Comparison of ENCODE assay signal across 16 cellular contexts in the genomic region with DNA sequence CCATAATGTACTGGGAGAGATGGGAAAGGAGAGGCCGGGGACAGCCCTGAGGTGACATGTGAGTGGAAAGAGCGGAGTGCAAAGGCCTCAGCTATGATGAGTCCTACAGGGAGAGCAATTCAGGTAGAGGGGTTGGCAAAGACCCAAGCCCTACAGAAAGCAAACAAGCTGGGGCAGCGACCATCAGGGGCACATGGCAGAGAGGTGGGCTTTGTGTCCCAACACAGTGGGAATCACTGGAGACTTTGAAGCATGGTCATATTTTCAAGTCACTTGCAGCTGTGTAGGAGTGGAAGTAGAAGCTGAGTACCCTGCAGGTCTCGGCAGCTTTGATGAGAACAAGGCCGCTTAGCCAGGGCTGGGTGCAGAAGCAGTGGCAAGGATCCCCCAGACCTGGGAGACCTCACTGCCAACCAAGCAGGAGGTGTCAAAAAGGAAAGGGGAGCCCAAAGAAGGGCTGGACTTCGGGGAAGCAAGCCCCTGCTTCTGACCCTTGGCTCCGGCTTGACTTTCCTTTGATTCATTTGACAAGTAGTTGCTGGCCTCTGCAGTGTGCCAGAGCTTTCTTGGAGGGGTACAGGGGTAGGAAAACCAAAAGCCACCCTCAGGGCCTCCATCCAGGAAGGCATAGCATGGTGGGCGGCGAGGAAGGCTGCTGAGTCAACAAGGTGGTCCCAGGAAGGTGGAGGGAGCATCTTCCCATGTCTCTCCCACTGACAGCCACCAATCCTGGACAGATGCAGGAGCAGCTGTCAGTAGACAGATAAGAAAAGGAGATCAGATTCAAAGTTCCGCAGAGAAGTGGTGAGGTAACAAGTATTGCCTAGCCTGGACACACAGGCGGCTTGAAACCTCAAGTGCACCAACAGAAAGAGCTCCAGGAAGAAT. TPM values are rescaled to one million over a fixed set of nuclear protein-coding genes. Genes with fewer than 3 reads are reported as not detected.
DNase-seq lines count a peak whose midpoint lies in the region; ATAC-seq and TF ChIP-seq lines count a peak whose summit lies in the region.
"Had no signal": no experiment of that assay in that cellular context is flagged by ENCODE, and none has a peak within 500 bp of the region (broad histone marks: within the 10 kb centered on the region; RNA-seq: fewer than 3 reads in every experiment).

No MANE protein-coding gene starts in this region.

- no peak overlapping the region for H2AFZ ChIP-seq in HCT116 (ENCODE audit: low read depth, low read length, poor library complexity, severe bottlenecking)
- H2AFZ ChIP-seq: GM23338 had no signal

- no peaks in the 10 kb centered on the region for H3K9me3 Mint-ChIP-seq in brain
- no peaks in the 10 kb centered on the region for H3K9me3 Mint-ChIP-seq in nephron progenitor cell
- H3K9me3 Mint-ChIP-seq: GM23338 had no signal

- RAD21 ChIA-PET in HCT116 (lab: Charles Lee; ENCODE audit: low non-redundant PET in 1 of 2, low total read pairs in 2 of 2, uncharacterized antibody in 2 of 2, unreplicated experiment in 2 of 2) = no interaction called here

- peaks cover 9 to 24% of the 10 kb centered on the region in 2 experiments for H3K4me1 ChIP-seq in HCT116 (ENCODE audit: control insufficient read depth in 1 of 2, insufficient read depth in 2 of 2, low read length in 2 of 2)
- peaks cover 78% of the 10 kb centered on the region for H3K4me1 ChIP-seq in psoas muscle
- H3K4me1 ChIP-seq in esophagus muscularis mucosa = peaks cover 34 to 70% (median 42%) of the 10 kb centered on the region in 4 donors

- ATAC-seq in HCT116 (peak; percentile 9; the same call in 1 of the 2 replicates), psoas muscle (no peak), GM19035 (IDR thresholded peaks at IDR 0.05; ENCODE audit: unreplicated experiment) (no peak)
- ATAC-seq: GM23338 had no signal

- TF ChIP-seq EP300 in esophagus muscularis mucosa (IDR thresholded peaks at IDR 0.05) = no peak

- H3K4me3 Mint-ChIP-seq in brain (no peak overlapping the region), nephron progenitor cell (no peak overlapping the region)
- H3K4me3 Mint-ChIP-seq: GM23338 had no signal

- 70 to 90% (median 77%) methylated on average over 11 of the region's 11 CpGs for WGBS in psoas muscle, 3 donors
- 87% methylated on average over 11 of the region's 11 CpGs for WGBS in esophagus muscularis mucosa

- TF ChIP-seq CTCF in HCT116 (IDR thresholded peaks at IDR 0.05 in 2 of 3, conservative IDR thresholded peaks at IDR 0.05 in 1 of 3; ENCODE audit: borderline replicate concordance in 1 of 3, insufficient read depth in 1 of 3, low read depth in 2 of 3, low read length in 2 of 3) (no peak), brain (conservative IDR thresholded peaks at IDR 0.05) (no peak), psoas muscle (IDR thresholded peaks at IDR 0.05) (no peak), esophagus muscularis mucosa (IDR thresholded peaks at IDR 0.05) (no peak), nephron progenitor cell (IDR thresholded peaks at IDR 0.05) (no peak)

- TF ChIP-seq POLR2A in HCT116 (IDR thresholded peaks at IDR 0.05; ENCODE audit: borderline replicate concordance, extremely low read depth, insufficient read depth, insufficient read length) (peak; percentile 20), esophagus muscularis mucosa (IDR thresholded peaks at IDR 0.05; ENCODE audit: low read depth) (no peak)

- no peaks in the 10 kb centered on the region for H3K27me3 ChIP-seq in HCT116 (ENCODE audit: insufficient read depth, low read length)
- no peaks in the 10 kb centered on the region for H3K27me3 ChIP-seq in psoas muscle (ENCODE audit: insufficient read depth in 3 of 3, low read length in 2 of 3)
- no peaks in the 10 kb centered on the region for H3K27me3 ChIP-seq in esophagus muscularis mucosa
- H3K27me3 ChIP-seq: breast epithelium, ovary, upper lobe of left lung had no signal

- H3K4me3 ChIP-seq in HCT116 (replicated peaks in 1 of 2; ENCODE audit: low read depth in 1 of 2, low read length in 2 of 2) = no peak overlapping the region
- H3K4me3 ChIP-seq in psoas muscle = no peak overlapping the region
- H3K4me3 ChIP-seq in esophagus muscularis mucosa = no peak overlapping the region
- H3K4me3 ChIP-seq: breast epithelium, GM23338, ovary, SK-N-MC, upper lobe of left lung had no signal

- H3K27ac Mint-ChIP-seq in brain (peak overlapping the region in 3 of 5 experiments; percentile 44 to 91 (median 73)), nephron progenitor cell (no peak overlapping the region)
- H3K27ac Mint-ChIP-seq: GM23338 had no signal

- no peak for TF ChIP-seq RAD21 in HCT116 (IDR thresholded peaks at IDR 0.05; ENCODE audit: low read depth)

- no peak overlapping the region for H3K4me2 ChIP-seq in HCT116 (ENCODE audit: low read length)

- no peaks in the 10 kb centered on the region for H3K79me2 ChIP-seq in HCT116 (ENCODE audit: insufficient read depth, low read length)

- intact Hi-C loops in HCT116 (cut with micrococcal nuclease) = no loop called here
- intact Hi-C loops in psoas muscle (cut with DNase I) = no loop called here
- intact Hi-C loops in esophagus muscularis mucosa (cut with DNase I) = no loop called here

- H3K36me3 Mint-ChIP-seq in brain (peaks cover 3% of the 10 kb centered on the region), nephron progenitor cell (ENCODE audit: low read depth) (no peaks in the 10 kb centered on the region)

- H4K20me1 ChIP-seq in HCT116 (ENCODE audit: insufficient read depth) = no peaks in the 10 kb centered on the region

- CTCF ChIA-PET in HCT116 (lab: Charles Lee) = interaction anchor here (0.8 kb wide), 1 partner anchor 129 kb away, joined by 3 read pairs; no protein-coding TSS in a partner anchor

- POLR2A ChIA-PET in HCT116 (lab: Charles Lee) = interaction anchor here (1.1 kb wide), 1 partner anchor 17 kb away, joined by 3 read pairs; no protein-coding TSS in a partner anchor

- H3K9me3 ChIP-seq in HCT116 (ENCODE audit: control insufficient read depth in 1 of 2, insufficient read depth in 1 of 2, low read depth in 1 of 2, low read length in 2 of 2) (no peaks in the 10 kb centered on the region), psoas muscle (no peaks in the 10 kb centered on the region), esophagus muscularis mucosa (no peaks in the 10 kb centered on the region)
- H3K9me3 ChIP-seq: breast epithelium, ovary, upper lobe of left lung had no signal

- BruUV-seq in HCT116 (replicated peaks; lab: Mats Ljungman, UMichigan) = no TSS peak

- H3K9ac ChIP-seq in HCT116 (ENCODE audit: low read length) = no peak overlapping the region

- H3K27me3 Mint-ChIP-seq in brain (no peaks in the 10 kb centered on the region), nephron progenitor cell (ENCODE audit: low read depth, poor library complexity) (no peaks in the 10 kb centered on the region)

- H3K27ac ChIP-seq in HCT116 (ENCODE audit: low read depth, low read length) (no peak overlapping the region), psoas muscle (peak overlapping the region; percentile 39), esophagus muscularis mucosa (replicated peaks in 1 of 4) (no peak overlapping the region)
- H3K27ac ChIP-seq: breast epithelium, ovary, SK-N-MC, upper lobe of left lung had no signal

- H3K9me2 ChIP-seq in HCT116 (ENCODE audit: insufficient read depth) = no peaks in the 10 kb centered on the region

- H3K36me3 ChIP-seq in HCT116 (ENCODE audit: control insufficient read depth in 1 of 2, insufficient read depth in 2 of 2, low read length in 2 of 2) = 0 out of 4 replicates have a peak, but pooled peaks cover 0 to 3% of the 10 kb centered on the region in 2 experiments
- no peaks in the 10 kb centered on the region for H3K36me3 ChIP-seq in psoas muscle (ENCODE audit: insufficient read depth in 1 of 2, low read depth in 1 of 2)
- H3K36me3 ChIP-seq in esophagus muscularis mucosa = peaks cover 0 to 5% (median 3%) of the 10 kb centered on the region in 4 donors
- H3K36me3 ChIP-seq: breast epithelium, ovary had no signal

- H3K4me1 Mint-ChIP-seq in brain (peaks cover 25% of the 10 kb centered on the region), nephron progenitor cell (peaks cover 53% of the 10 kb centered on the region)

- DNase-seq in NCI-H510A treated with DMSO at 0.1 percent for 48 hours (lab: John Stamatoyannopoulos, UW) (peak; percentile 24), NCI-H510A (lab: John Stamatoyannopoulos, UW) (no peak), HCT116 (ENCODE audit: low read depth, low spot score) (no peak), psoas muscle (peak; percentile 11 to 48), esophagus muscularis mucosa (ENCODE audit: extremely low spot score) (no peak), nephron progenitor cell (no peak)
- DNase-seq: NCI-H226 had no signal

TF ChIP-seq in HCT116, 20 proteins besides CTCF, POLR2A, EP300 and RAD21 (continues in another document):
- TF ChIP-seq EZH2 (IDR thresholded peaks at IDR 0.05) = no peak

RNA-seq across cellular contexts. Expression of a gene that starts 1.9 kb away (rescaled TPM):
- total RNA-seq in HCT116 (2021; ENCODE audit: unreplicated experiment) = 0.27 TPM
- 0.39 and 0.42 TPM in 2 replicates for polyA plus RNA-seq in HCT116 (2012)
- polyA plus RNA-seq in brain (ENCODE audit: insufficient read depth, low read depth, low replicate concordance) = 141 TPM
- total RNA-seq in psoas muscle = 100 to 1,000 TPM; 214 to 449 (median 298) TPM
- polyA plus RNA-seq in psoas muscle = 1,000 to 10,000 TPM in 1 of 3 donors, 100 to 1,000 TPM in 2; 285 to 1,581 (median 569) TPM
- total RNA-seq in esophagus muscularis mucosa = 1 to 10 TPM in 1 of 4 donors, under 1 TPM in 2, not detected in 1; 0.52 to 1.8 (median 0.66) TPM
- polyA plus RNA-seq: AG04450, fibroblast of lung had no signal

RNA-seq across cellular contexts. Expression of a gene that starts 15.0 kb away (rescaled TPM):
- total RNA-seq in HCT116 (2021; ENCODE audit: unreplicated experiment) (28.7 TPM), psoas muscle (10 to 100 TPM in 3 of 4 donors, 1 to 10 TPM in 1; 7.7 to 13.1 (median 10.4) TPM), esophagus muscularis mucosa (10 to 100 TPM; 12.4 to 32.3 (median 26.5) TPM)
- polyA plus RNA-seq in HCT116 (2012) = 13.4 and 13.5 TPM in 2 replicates
- polyA plus RNA-seq in brain (ENCODE audit: insufficient read depth, low read depth, low replicate concordance) (9.1 TPM), psoas muscle (1 to 10 TPM; 7.1 to 9.6 (median 7.1) TPM)

RNA-seq across cellular contexts. Expression of a gene that starts 22.8 kb away (rescaled TPM):
- total RNA-seq in HCT116 (2021; ENCODE audit: unreplicated experiment) (39.4 TPM), psoas muscle (10 to 100 TPM; 33.4 to 45.1 (median 38.7) TPM), esophagus muscularis mucosa (100 to 1,000 TPM in 3 of 4 donors, 10 to 100 TPM in 1; 93.9 to 122 (median 115) TPM)
- polyA plus RNA-seq in HCT116 (2012) = 36.9 and 38.3 TPM in 2 replicates
- polyA plus RNA-seq in brain (ENCODE audit: insufficient read depth, low read depth, low replicate concordance) (115 TPM), psoas muscle (10 to 100 TPM; 35.5 to 66.7 (median 53.0) TPM)

RNA-seq across cellular contexts. Expression of a gene that starts 36.8 kb away (rescaled TPM):
- total RNA-seq in HCT116 (2021; ENCODE audit: unreplicated experiment) (0.49 TPM), psoas muscle (10 to 100 TPM in 3 of 4 donors, 1 to 10 TPM in 1; 6.9 to 22.0 (median 14.6) TPM), esophagus muscularis mucosa (100 to 1,000 TPM in 3 of 4 donors, 10 to 100 TPM in 1; 71.0 to 234 (median 156) TPM)
- polyA plus RNA-seq in HCT116 (2012) = 0.05 and 0.18 TPM in 2 replicates
- polyA plus RNA-seq in brain (ENCODE audit: insufficient read depth, low read depth, low replicate concordance) (35.2 TPM), psoas muscle (1 to 10 TPM; 2.8 to 7.8 (median 5.9) TPM)

RNA-seq across cellular contexts. Expression of a gene that starts 56.0 kb away (rescaled TPM):
- 237 TPM for total RNA-seq in HCT116 (2021; ENCODE audit: unreplicated experiment)
- 250 and 261 TPM in 2 replicates for polyA plus RNA-seq in HCT116 (2012)
- 162 TPM for polyA plus RNA-seq in brain (ENCODE audit: insufficient read depth, low read depth, low replicate concordance)
- total RNA-seq in psoas muscle = 100 to 1,000 TPM in 3 of 4 donors, 10 to 100 TPM in 1; 79.2 to 127 (median 119) TPM
- 10 to 100 TPM; 57.3 to 87.1 (median 81.3) TPM for polyA plus RNA-seq in psoas muscle
- total RNA-seq in esophagus muscularis mucosa = 10 to 100 TPM; 33.6 to 71.2 (median 55.9) TPM

Comparison
In these comparisons a context has a peak if more than half of its experiments do, and no peak if none do; other contexts are left out.
1. DNase-seq: peak in NCI-H510A treated with DMSO at 0.1 percent for 48 hours (single experiment) and psoas muscle (2 of 2); none in NCI-H510A (single experiment), HCT116 (single experiment), esophagus muscularis mucosa (single experiment) and nephron progenitor cell (single experiment).
2. RNA of a gene that starts 1.9 kb away (total RNA-seq): 214 to 449 TPM in psoas muscle; 0.52 to 1.8 TPM in esophagus muscularis mucosa and 0.27 TPM in HCT116 (single experiment); every median in the first group is over 10 times any median in the second.